ENCODE assay signal across 1 cellular context in genomic region chr20:47262365-47263013, GRCh38.
TF ChIP-seq lines count a peak whose summit lies in the region.

No MANE protein-coding gene starts in this region.

TF ChIP-seq in WTC11, 78 proteins besides CTCF, POLR2A, EP300 and RAD21 (continued from another document):
- TF ChIP-seq ZNF219 (CRISPR knock-in tag; IDR thresholded peaks at IDR 0.05; ENCODE audit: borderline replicate concordance) (no peak), ZNF423 (CRISPR knock-in tag; IDR thresholded peaks at IDR 0.05) (no peak), ATF2 (CRISPR knock-in tag; IDR thresholded peaks at IDR 0.05; ENCODE audit: borderline replicate concordance, low read depth) (no peak), USF2 (CRISPR knock-in tag; IDR thresholded peaks at IDR 0.05) (no peak), SOX15 (CRISPR knock-in tag; IDR thresholded peaks at IDR 0.05) (no peak)
